Comparison of ENCODE assay signal across 1 cellular context in genomic region chr12:50222275-50222783, GRCh38.
A peak's percentile ranks its signal among the peaks of the same experiment; 100 is the strongest.
TF ChIP-seq lines count a peak whose summit lies in the region.

No MANE protein-coding gene starts in this region.

TF ChIP-seq in K562, 482 proteins besides CTCF, POLR2A, EP300 and RAD21 (continued from another document and continues in another):
- TF ChIP-seq, protein P1, sequence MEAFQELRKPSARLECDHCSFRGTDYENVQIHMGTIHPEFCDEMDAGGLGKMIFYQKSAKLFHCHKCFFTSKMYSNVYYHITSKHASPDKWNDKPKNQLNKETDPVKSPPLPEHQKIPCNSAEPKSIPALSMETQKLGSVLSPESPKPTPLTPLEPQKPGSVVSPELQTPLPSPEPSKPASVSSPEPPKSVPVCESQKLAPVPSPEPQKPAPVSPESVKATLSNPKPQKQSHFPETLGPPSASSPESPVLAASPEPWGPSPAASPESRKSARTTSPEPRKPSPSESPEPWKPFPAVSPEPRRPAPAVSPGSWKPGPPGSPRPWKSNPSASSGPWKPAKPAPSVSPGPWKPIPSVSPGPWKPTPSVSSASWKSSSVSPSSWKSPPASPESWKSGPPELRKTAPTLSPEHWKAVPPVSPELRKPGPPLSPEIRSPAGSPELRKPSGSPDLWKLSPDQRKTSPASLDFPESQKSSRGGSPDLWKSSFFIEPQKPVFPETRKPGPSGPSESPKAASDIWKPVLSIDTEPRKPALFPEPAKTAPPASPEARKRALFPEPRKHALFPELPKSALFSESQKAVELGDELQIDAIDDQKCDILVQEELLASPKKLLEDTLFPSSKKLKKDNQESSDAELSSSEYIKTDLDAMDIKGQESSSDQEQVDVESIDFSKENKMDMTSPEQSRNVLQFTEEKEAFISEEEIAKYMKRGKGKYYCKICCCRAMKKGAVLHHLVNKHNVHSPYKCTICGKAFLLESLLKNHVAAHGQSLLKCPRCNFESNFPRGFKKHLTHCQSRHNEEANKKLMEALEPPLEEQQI (IDR thresholded peaks at IDR 0.05) = no peak
- TF ChIP-seq KLF10 (CRISPR knock-in tag; IDR thresholded peaks at IDR 0.05) = no peak
- peak; percentile 3; the same call in 1 of the 2 replicates for TF ChIP-seq JUND (IDR thresholded peaks at IDR 0.05; ENCODE audit: borderline replicate concordance, low read depth, low read length)
- no peak for TF ChIP-seq JUND (tag; IDR thresholded peaks at IDR 0.05; ENCODE audit: borderline replicate concordance, low read depth, low read length)
- TF ChIP-seq GTF2E2 (tag; IDR thresholded peaks at IDR 0.05) = no peak
- TF ChIP-seq, protein P2, sequence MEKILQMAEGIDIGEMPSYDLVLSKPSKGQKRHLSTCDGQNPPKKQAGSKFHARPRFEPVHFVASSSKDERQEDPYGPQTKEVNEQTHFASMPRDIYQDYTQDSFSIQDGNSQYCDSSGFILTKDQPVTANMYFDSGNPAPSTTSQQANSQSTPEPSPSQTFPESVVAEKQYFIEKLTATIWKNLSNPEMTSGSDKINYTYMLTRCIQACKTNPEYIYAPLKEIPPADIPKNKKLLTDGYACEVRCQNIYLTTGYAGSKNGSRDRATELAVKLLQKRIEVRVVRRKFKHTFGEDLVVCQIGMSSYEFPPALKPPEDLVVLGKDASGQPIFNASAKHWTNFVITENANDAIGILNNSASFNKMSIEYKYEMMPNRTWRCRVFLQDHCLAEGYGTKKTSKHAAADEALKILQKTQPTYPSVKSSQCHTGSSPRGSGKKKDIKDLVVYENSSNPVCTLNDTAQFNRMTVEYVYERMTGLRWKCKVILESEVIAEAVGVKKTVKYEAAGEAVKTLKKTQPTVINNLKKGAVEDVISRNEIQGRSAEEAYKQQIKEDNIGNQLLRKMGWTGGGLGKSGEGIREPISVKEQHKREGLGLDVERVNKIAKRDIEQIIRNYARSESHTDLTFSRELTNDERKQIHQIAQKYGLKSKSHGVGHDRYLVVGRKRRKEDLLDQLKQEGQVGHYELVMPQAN (IDR thresholded peaks at IDR 0.05; ENCODE audit: borderline replicate concordance) = peak; percentile 46; the same call in 1 of the 2 replicates
- TF ChIP-seq NEUROD1 (IDR thresholded peaks at IDR 0.05; ENCODE audit: borderline replicate concordance, low read depth, low read length, partially characterized antibody) = peak; percentile 32
- no peak for TF ChIP-seq MBD1 (CRISPR knock-in tag; IDR thresholded peaks at IDR 0.05)
- TF ChIP-seq, protein P3, sequence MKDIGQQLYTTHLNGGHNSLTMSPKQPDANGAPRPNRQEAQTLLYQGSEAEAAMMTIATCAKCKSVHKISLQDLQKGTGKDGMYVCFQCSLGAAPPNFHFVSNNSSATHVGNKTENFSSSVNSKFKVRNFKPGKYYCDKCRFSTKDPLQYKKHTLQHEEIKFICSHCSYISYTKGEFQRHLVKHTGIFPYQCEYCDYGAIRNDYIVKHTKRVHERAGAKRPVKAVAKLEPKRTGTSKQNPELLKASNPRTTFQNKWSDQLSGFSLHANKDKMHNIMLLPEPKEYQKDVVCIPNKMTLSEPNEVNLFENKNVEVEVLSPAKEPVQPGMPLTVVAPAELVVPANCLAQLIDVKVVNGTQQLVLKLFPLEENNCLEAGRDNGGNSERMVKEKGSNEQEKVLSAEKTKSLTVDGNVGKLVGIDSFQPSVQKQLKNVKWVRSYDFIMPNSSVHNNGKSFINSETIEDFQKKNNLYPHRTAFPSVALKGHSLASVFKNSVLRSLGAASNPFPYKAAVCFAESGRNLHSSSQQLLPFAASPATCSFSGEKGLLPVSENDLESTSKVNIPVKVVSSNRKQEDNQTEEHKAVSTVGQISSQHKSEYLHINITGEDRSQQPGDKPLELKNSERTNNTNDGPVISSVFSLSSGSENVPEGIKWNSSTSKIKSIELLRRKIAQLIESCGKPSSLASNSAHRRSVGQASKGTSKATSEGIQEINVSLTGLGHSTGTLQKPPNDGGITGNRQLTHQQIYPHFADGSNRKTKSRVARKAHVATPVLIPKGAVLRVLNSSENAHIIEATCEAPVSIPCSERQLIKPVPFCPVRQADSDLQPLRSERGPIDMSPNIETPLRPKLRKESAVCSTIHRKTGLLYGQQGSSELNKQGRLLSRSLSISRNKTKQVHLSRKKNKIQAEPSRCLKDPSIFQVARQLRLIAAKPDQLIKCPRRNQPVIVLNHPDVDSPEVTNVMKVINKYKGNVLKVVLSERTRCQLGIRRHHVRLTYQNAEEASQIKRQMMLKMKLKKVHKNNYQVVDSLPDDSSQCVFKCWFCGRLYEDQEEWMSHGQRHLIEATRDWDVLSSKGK (CRISPR knock-in tag; IDR thresholded peaks at IDR 0.05) = no peak
- TF ChIP-seq NCOA4 (IDR thresholded peaks at IDR 0.05; ENCODE audit: partially characterized antibody) = no peak
- TF ChIP-seq, protein P4, sequence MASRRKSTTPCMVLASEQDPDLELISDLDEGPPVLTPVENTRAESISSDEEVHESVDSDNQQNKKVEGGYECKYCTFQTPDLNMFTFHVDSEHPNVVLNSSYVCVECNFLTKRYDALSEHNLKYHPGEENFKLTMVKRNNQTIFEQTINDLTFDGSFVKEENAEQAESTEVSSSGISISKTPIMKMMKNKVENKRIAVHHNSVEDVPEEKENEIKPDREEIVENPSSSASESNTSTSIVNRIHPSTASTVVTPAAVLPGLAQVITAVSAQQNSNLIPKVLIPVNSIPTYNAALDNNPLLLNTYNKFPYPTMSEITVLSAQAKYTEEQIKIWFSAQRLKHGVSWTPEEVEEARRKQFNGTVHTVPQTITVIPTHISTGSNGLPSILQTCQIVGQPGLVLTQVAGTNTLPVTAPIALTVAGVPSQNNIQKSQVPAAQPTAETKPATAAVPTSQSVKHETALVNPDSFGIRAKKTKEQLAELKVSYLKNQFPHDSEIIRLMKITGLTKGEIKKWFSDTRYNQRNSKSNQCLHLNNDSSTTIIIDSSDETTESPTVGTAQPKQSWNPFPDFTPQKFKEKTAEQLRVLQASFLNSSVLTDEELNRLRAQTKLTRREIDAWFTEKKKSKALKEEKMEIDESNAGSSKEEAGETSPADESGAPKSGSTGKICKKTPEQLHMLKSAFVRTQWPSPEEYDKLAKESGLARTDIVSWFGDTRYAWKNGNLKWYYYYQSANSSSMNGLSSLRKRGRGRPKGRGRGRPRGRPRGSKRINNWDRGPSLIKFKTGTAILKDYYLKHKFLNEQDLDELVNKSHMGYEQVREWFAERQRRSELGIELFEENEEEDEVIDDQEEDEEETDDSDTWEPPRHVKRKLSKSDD (conservative IDR thresholded peaks at IDR 0.05; ENCODE audit: low read length) = no peak
- no peak for TF ChIP-seq WHSC1 (IDR thresholded peaks at IDR 0.05; ENCODE audit: low read length)
- peak; percentile 42; the same call in 1 of the 2 replicates for TF ChIP-seq SPI1 (IDR thresholded peaks at IDR 0.05; ENCODE audit: borderline replicate concordance, low read depth, low read length)
- no peak for TF ChIP-seq HOXB6 (CRISPR knock-in tag; IDR thresholded peaks at IDR 0.05; ENCODE audit: borderline replicate concordance)
- TF ChIP-seq ETV1 (tag; conservative IDR thresholded peaks at IDR 0.05; ENCODE audit: low read depth) = peak; percentile 36; the same call in 1 of the 2 replicates
- no peak for TF ChIP-seq KDM4B (IDR thresholded peaks at IDR 0.05; ENCODE audit: borderline replicate concordance in 2 of 2, low read depth in 1 of 2)
- TF ChIP-seq TBP (optimal IDR thresholded peaks at IDR 0.05; ENCODE audit: low read depth, low read length) = peak; percentile 71
- TF ChIP-seq ZFP1 (CRISPR knock-in tag; IDR thresholded peaks at IDR 0.05) = no peak
- TF ChIP-seq, protein P5, sequence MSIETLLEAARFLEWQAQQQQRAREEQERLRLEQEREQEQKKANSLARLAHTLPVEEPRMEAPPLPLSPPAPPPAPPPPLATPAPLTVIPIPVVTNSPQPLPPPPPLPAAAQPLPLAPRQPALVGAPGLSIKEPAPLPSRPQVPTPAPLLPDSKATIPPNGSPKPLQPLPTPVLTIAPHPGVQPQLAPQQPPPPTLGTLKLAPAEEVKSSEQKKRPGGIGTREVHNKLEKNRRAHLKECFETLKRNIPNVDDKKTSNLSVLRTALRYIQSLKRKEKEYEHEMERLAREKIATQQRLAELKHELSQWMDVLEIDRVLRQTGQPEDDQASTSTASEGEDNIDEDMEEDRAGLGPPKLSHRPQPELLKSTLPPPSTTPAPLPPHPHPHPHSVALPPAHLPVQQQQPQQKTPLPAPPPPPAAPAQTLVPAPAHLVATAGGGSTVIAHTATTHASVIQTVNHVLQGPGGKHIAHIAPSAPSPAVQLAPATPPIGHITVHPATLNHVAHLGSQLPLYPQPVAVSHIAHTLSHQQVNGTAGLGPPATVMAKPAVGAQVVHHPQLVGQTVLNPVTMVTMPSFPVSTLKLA (conservative IDR thresholded peaks at IDR 0.05) = peak; percentile 71 to 83
- peak in 1 of 2 experiments; percentile 37; a peak in 1 of 4 replicates for TF ChIP-seq TBL1XR1 (IDR thresholded peaks at IDR 0.05; ENCODE audit: low read length in 2 of 2)
- no peak for TF ChIP-seq TEAD1 (CRISPR knock-in tag; IDR thresholded peaks at IDR 0.05)
- TF ChIP-seq, protein P6, sequence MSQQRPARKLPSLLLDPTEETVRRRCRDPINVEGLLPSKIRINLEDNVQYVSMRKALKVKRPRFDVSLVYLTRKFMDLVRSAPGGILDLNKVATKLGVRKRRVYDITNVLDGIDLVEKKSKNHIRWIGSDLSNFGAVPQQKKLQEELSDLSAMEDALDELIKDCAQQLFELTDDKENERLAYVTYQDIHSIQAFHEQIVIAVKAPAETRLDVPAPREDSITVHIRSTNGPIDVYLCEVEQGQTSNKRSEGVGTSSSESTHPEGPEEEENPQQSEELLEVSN (IDR thresholded peaks at IDR 0.05; ENCODE audit: borderline replicate concordance in 1 of 2, extremely low read depth in 1 of 2, insufficient read depth in 1 of 2, insufficient read length in 1 of 2, low read depth in 1 of 2, low read length in 1 of 2, poor library complexity in 1 of 2, severe bottlenecking in 1 of 2) = peak in 1 of 2 experiments; percentile 41
- no peak for TF ChIP-seq ZNF121 (CRISPR knock-in tag; conservative IDR thresholded peaks at IDR 0.05)
- peak; percentile 49 for TF ChIP-seq ELF1 (tag; IDR thresholded peaks at IDR 0.05)
- TF ChIP-seq HMBOX1 (IDR thresholded peaks at IDR 0.05) = no peak
- no peak for TF ChIP-seq BCL6 (CRISPR knock-in tag; IDR thresholded peaks at IDR 0.05)
- TF ChIP-seq SUPT5H (IDR thresholded peaks at IDR 0.05) = peak; percentile 74
- TF ChIP-seq DMBX1 (CRISPR knock-in tag; IDR thresholded peaks at IDR 0.05; ENCODE audit: borderline replicate concordance) = no peak
- peak in 1 of 2 experiments; percentile 80; a peak in 2 of 4 replicates for TF ChIP-seq HDAC1 (IDR thresholded peaks at IDR 0.05)
- 0 out of 2 replicates have a peak, but pooled peaks have one; percentile 29 for TF ChIP-seq NBN (IDR thresholded peaks at IDR 0.05; ENCODE audit: low read depth)
- TF ChIP-seq GATA2 (CRISPR knock-in tag; IDR thresholded peaks at IDR 0.05) = no peak
- TF ChIP-seq MYBL2 (IDR thresholded peaks at IDR 0.05; ENCODE audit: low read depth) = no peak
- no peak for TF ChIP-seq MYBL2 (CRISPR knock-in tag; IDR thresholded peaks at IDR 0.05; ENCODE audit: borderline replicate concordance)
- TF ChIP-seq ILF3 (IDR thresholded peaks at IDR 0.05; ENCODE audit: borderline replicate concordance) = no peak
- TF ChIP-seq ZBTB34 (CRISPR knock-in tag; IDR thresholded peaks at IDR 0.05) = no peak
- TF ChIP-seq PHF8 (IDR thresholded peaks at IDR 0.05; ENCODE audit: borderline replicate concordance, low read length) = peak; percentile 34; the same call in 1 of the 2 replicates
- TF ChIP-seq ZNF124 (CRISPR knock-in tag; IDR thresholded peaks at IDR 0.05) = no peak
- TF ChIP-seq TAF1 (IDR thresholded peaks at IDR 0.05; ENCODE audit: control insufficient read depth, extremely low read depth, insufficient read depth, low read length, severe bottlenecking) = no peak
- TF ChIP-seq, protein P7, sequence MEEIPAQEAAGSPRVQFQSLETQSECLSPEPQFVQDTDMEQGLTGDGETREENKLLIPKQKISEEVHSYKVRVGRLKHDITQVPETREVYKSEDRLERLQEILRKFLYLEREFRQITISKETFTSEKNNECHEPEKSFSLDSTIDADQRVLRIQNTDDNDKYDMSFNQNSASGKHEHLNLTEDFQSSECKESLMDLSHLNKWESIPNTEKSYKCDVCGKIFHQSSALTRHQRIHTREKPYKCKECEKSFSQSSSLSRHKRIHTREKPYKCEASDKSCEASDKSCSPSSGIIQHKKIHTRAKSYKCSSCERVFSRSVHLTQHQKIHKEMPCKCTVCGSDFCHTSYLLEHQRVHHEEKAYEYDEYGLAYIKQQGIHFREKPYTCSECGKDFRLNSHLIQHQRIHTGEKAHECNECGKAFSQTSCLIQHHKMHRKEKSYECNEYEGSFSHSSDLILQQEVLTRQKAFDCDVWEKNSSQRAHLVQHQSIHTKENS (CRISPR knock-in tag; IDR thresholded peaks at IDR 0.05) = no peak
